Comparison of ENCODE assay signal across 19 cellular contexts in genomic region chr3:42934910-42935309, GRCh38. TPM values are rescaled to one million over a fixed set of nuclear protein-coding genes. Genes with fewer than 3 reads are reported as not detected.
A peak's percentile ranks its signal among the peaks of the same experiment; 100 is the strongest.
DNase-seq lines count a peak whose midpoint lies in the region; ATAC-seq and TF ChIP-seq lines count a peak whose summit lies in the region.
"Had no signal": no experiment of that assay in that cellular context is flagged by ENCODE, and none has a peak within 500 bp of the region (broad histone marks: within the 10 kb centered on the region; RNA-seq: fewer than 3 reads in every experiment).

No MANE protein-coding gene starts in this region.

- peak overlapping the region; percentile 2 for H3K4me3 Mint-ChIP-seq in activated naive CD4-positive, alpha-beta T cell treated with anti-CD3 and anti-CD28 coated beads, Interleukin-2, amount 50 U/mL, for 24 hours
- peak overlapping the region in 1 of 4 donors; percentile 60 for H3K4me3 Mint-ChIP-seq in CD4-positive, CD25-positive, alpha-beta regulatory T cell
- H3K4me3 Mint-ChIP-seq: GM23338 had no signal

- ATAC-seq in CD4-positive, CD25-positive, alpha-beta regulatory T cell (ENCODE audit: low read depth in 2 of 2), result no peak
- no peak for ATAC-seq in HG03520 (IDR thresholded peaks at IDR 0.05; ENCODE audit: unreplicated experiment)
- ATAC-seq: CD8-positive, alpha-beta T cell; GM12878; GM23338 had no signal

- no peaks in the 10 kb centered on the region for H3K36me3 ChIP-seq in CD4-positive, CD25-positive, alpha-beta regulatory T cell (ENCODE audit: control insufficient read depth, insufficient read depth, low read length)
- H3K36me3 ChIP-seq: HAP-1 had no signal

- no peak for DNase-seq in activated naive CD4-positive, alpha-beta T cell treated with anti-CD3 and anti-CD28 coated beads, Interleukin-2, amount 50 U/mL, for 16 hours
- DNase-seq in CD4-positive, CD25-positive, alpha-beta regulatory T cell, result no peak
- peak; percentile 63 for DNase-seq in LNCaP clone FGC (ENCODE audit: low read depth)
- DNase-seq in H4 (ENCODE audit: low spot score), result no peak
- DNase-seq: 8988T, C1 segment of cervical spinal cord, Caco-2, DMS153, DND-41, EL, GDM1 had no signal

- no peaks in the 10 kb centered on the region for H3K9me3 Mint-ChIP-seq in activated naive CD4-positive, alpha-beta T cell treated with anti-CD3 and anti-CD28 coated beads, Interleukin-2, amount 50 U/mL, for 24 hours
- H3K9me3 Mint-ChIP-seq in CD4-positive, CD25-positive, alpha-beta regulatory T cell, result peaks cover 0 to 3% (median 0%) of the 10 kb centered on the region in 7 donors
- H3K9me3 Mint-ChIP-seq: CD8-positive, alpha-beta T cell; GM23338 had no signal

- no peaks in the 10 kb centered on the region for H3K9me3 ChIP-seq in CD4-positive, CD25-positive, alpha-beta regulatory T cell (ENCODE audit: control insufficient read depth in 2 of 2, low read length in 2 of 2)
- H3K9me3 ChIP-seq: Caco-2, HAP-1 had no signal

- H3K4me1 ChIP-seq in CD4-positive, CD25-positive, alpha-beta regulatory T cell (ENCODE audit: control insufficient read depth, insufficient read depth, low read length, poor library complexity, severe bottlenecking), result peaks cover 15% of the 10 kb centered on the region
- H3K4me1 ChIP-seq: Caco-2, HAP-1 had no signal

- no peaks in the 10 kb centered on the region for H3K27me3 Mint-ChIP-seq in activated naive CD4-positive, alpha-beta T cell treated with anti-CD3 and anti-CD28 coated beads, Interleukin-2, amount 50 U/mL, for 24 hours
- peaks cover 12% of the 10 kb centered on the region for H3K27me3 Mint-ChIP-seq in CD4-positive, CD25-positive, alpha-beta regulatory T cell

- peaks cover 34% of the 10 kb centered on the region for H3K4me1 Mint-ChIP-seq in activated naive CD4-positive, alpha-beta T cell treated with anti-CD3 and anti-CD28 coated beads, Interleukin-2, amount 50 U/mL, for 24 hours
- peaks cover 6 to 36% (median 25%) of the 10 kb centered on the region in 4 donors for H3K4me1 Mint-ChIP-seq in CD4-positive, CD25-positive, alpha-beta regulatory T cell
- H3K4me1 Mint-ChIP-seq: GM23338 had no signal

- no peak overlapping the region for H3K27ac ChIP-seq in CD4-positive, CD25-positive, alpha-beta regulatory T cell (ENCODE audit: insufficient read depth, low read length, poor library complexity, severe bottlenecking)

- H3K27me3 ChIP-seq in CD4-positive, CD25-positive, alpha-beta regulatory T cell (ENCODE audit: control insufficient read depth, insufficient read depth, low read length), result no peaks in the 10 kb centered on the region

- TF ChIP-seq CTCF in LNCaP clone FGC (IDR thresholded peaks at IDR 0.05; ENCODE audit: control insufficient read depth, extremely low read depth, insufficient read depth), result no peak

- H3K4me3 ChIP-seq in CD4-positive, CD25-positive, alpha-beta regulatory T cell (ENCODE audit: low read depth, low read length), result no peak overlapping the region
- H3K4me3 ChIP-seq in LNCaP clone FGC (ENCODE audit: low read depth, low read length), result no peak overlapping the region
- H3K4me3 ChIP-seq: GM12878, GM23338, HAP-1 had no signal

- no peaks in the 10 kb centered on the region for H3K36me3 Mint-ChIP-seq in activated naive CD4-positive, alpha-beta T cell treated with anti-CD3 and anti-CD28 coated beads, Interleukin-2, amount 50 U/mL, for 24 hours
- peaks cover 3% of the 10 kb centered on the region for H3K36me3 Mint-ChIP-seq in CD4-positive, CD25-positive, alpha-beta regulatory T cell
- H3K36me3 Mint-ChIP-seq: CD8-positive, alpha-beta T cell had no signal

- no peak overlapping the region for H3K27ac Mint-ChIP-seq in activated naive CD4-positive, alpha-beta T cell treated with anti-CD3 and anti-CD28 coated beads, Interleukin-2, amount 50 U/mL, for 24 hours
- H3K27ac Mint-ChIP-seq in CD4-positive, CD25-positive, alpha-beta regulatory T cell, result peak overlapping the region in 2 of 3 donors; percentile 21 to 43
- H3K27ac Mint-ChIP-seq: GM23338 had no signal

RNA-seq across cellular contexts. Expression of gene ZNF662, which starts 29.0 kb away (rescaled TPM):
- total RNA-seq in CD4-positive, CD25-positive, alpha-beta regulatory T cell, result 1.3 TPM
- under 1 TPM; 0.41 to 0.78 (median 0.66) TPM for polyA plus RNA-seq in CD4-positive, CD25-positive, alpha-beta regulatory T cell
- total RNA-seq in H4 (2014; rRNA removed; shearing (Covaris generic)), result 0.06 TPM in 1 of 2 replicates, not detected in the other
- total RNA-seq: A673, GM12878 had no signal
- polyA plus RNA-seq: GM12878 had no signal

RNA-seq across cellular contexts. Expression of gene GASK1A, which starts 44.2 kb away (rescaled TPM):
- not detected for total RNA-seq in CD4-positive, CD25-positive, alpha-beta regulatory T cell
- polyA plus RNA-seq in CD4-positive, CD25-positive, alpha-beta regulatory T cell, result not detected
- 0.08 and 0.14 TPM in 2 replicates for total RNA-seq in H4 (2014; rRNA removed; shearing (Covaris generic))
- polyA plus RNA-seq: GM12878 had no signal

RNA-seq across cellular contexts. Expression of gene CYP8B1, which starts 59.2 kb away (rescaled TPM):
- total RNA-seq in CD4-positive, CD25-positive, alpha-beta regulatory T cell, result not detected
- polyA plus RNA-seq in CD4-positive, CD25-positive, alpha-beta regulatory T cell, result not detected
- total RNA-seq in H4 (2014; rRNA removed; shearing (Covaris generic)), result not detected in 2 replicates
- total RNA-seq: A673; Caco-2; CD8-positive, alpha-beta T cell; GM23338 had no signal
- polyA plus RNA-seq: BJ, GM12878, GM23338 had no signal
